In genomic region chr1:95506736-95507404, GRCh38 we compare ENCODE assay signal across 24 cellular contexts.
"Had no signal": no experiment of that assay in that cellular context is flagged by ENCODE, and none has a peak within 500 bp of the region (broad histone marks: within the 10 kb centered on the region; RNA-seq: fewer than 3 reads in every experiment).

No MANE protein-coding gene starts in this region.

- H3K27me3 Mint-ChIP-seq: activated B cell treated with CpG ODN at 0.5 μM for 24 hours; activated CD4-positive, alpha-beta memory T cell treated with anti-CD3 and anti-CD28 coated beads, Interleukin-2, amount 10 ng/mL, durations not matched to agents 7 days and 5 days; activated CD8-positive, alpha-beta memory T cell treated with anti-CD3 and anti-CD28 coated beads, Interleukin-2, amount 10 ng/mL, durations not matched to agents 7 days and 5 days; activated naive CD4-positive, alpha-beta T cell treated with anti-CD3 and anti-CD28 coated beads, Interleukin-2, amount 10 ng/mL, durations not matched to agents 7 days and 5 days had no signal

- H3K4me3 ChIP-seq: coronary artery, esophagus squamous epithelium, gastrocnemius medialis, prostate gland, spleen, testis, uterus had no signal

- H3K9me3 ChIP-seq: esophagus squamous epithelium, gastrocnemius medialis, prostate gland, testis, uterus had no signal

- H3K27me3 ChIP-seq: esophagus squamous epithelium, gastrocnemius medialis, spleen, testis, uterus had no signal

- ATAC-seq: activated CD8-positive, alpha-beta memory T cell treated with anti-CD3 and anti-CD28 coated beads, Interleukin-2, amount 10 ng/mL, durations not matched to agents 7 days and 5 days; gastrocnemius medialis; left ventricle myocardium superior; natural killer cell had no signal

- H3K36me3 ChIP-seq: esophagus squamous epithelium, gastrocnemius medialis, prostate gland, spleen, uterus had no signal

- H3K4me1 Mint-ChIP-seq: activated B cell treated with CpG ODN at 0.5 μM for 24 hours; activated CD4-positive, alpha-beta memory T cell treated with anti-CD3 and anti-CD28 coated beads, Interleukin-2, amount 10 ng/mL, durations not matched to agents 7 days and 5 days; activated CD8-positive, alpha-beta memory T cell treated with anti-CD3 and anti-CD28 coated beads, Interleukin-2, amount 10 ng/mL, durations not matched to agents 7 days and 5 days; activated naive CD4-positive, alpha-beta T cell treated with anti-CD3 and anti-CD28 coated beads, Interleukin-2, amount 10 ng/mL, durations not matched to agents 7 days and 5 days; natural killer cell had no signal

- H3K36me3 Mint-ChIP-seq: activated CD8-positive, alpha-beta memory T cell treated with anti-CD3 and anti-CD28 coated beads, Interleukin-2, amount 10 ng/mL, durations not matched to agents 7 days and 5 days; activated naive CD4-positive, alpha-beta T cell treated with anti-CD3 and anti-CD28 coated beads, Interleukin-2, amount 10 ng/mL, durations not matched to agents 7 days and 5 days had no signal

- H3K27ac ChIP-seq: coronary artery, esophagus squamous epithelium, gastrocnemius medialis, prostate gland, spleen, testis, uterus had no signal

- H3K9me3 Mint-ChIP-seq: activated B cell treated with CpG ODN at 0.5 μM for 24 hours had no signal

- H3K4me1 ChIP-seq: esophagus squamous epithelium, gastrocnemius medialis, prostate gland, spleen, testis, uterus had no signal

- DNase-seq: activated B cell treated with CpG ODN at 0.5 μM for 24 hours; activated CD4-positive, alpha-beta memory T cell treated with anti-CD3 and anti-CD28 coated beads, Interleukin-2, amount 10 ng/mL, durations not matched to agents 7 days and 5 days; activated CD4-positive, alpha-beta T cell treated with anti-CD3 and anti-CD28 coated beads for 4 hours; activated CD8-positive, alpha-beta memory T cell treated with anti-CD3 and anti-CD28 coated beads, Interleukin-2, amount 10 ng/mL, durations not matched to agents 7 days and 5 days; activated effector memory CD4-positive, alpha-beta T cell treated with anti-CD3 and anti-CD28 coated beads, Interleukin-2, amount 50 U/mL, for 16 hours; activated naive CD4-positive, alpha-beta T cell treated with anti-CD3 and anti-CD28 coated beads, Interleukin-2, amount 10 ng/mL, durations not matched to agents 7 days and 5 days; activated T-cell treated with anti-CD3 and anti-CD28 coated beads for 4 hours; amygdala; cerebellar nuclear complex; esophagus squamous epithelium; gastrocnemius medialis; head of caudate nucleus; hypothalamus; left ventricle myocardium superior; midbrain; natural killer cell; spleen; stimulated activated CD4-positive, alpha-beta T cell treated with anti-CD3 and anti-CD28 coated beads, Interleukin-4, amount 100 ng/mL, for 1 hour; stimulated activated naive CD4-positive, alpha-beta T cell; testis; trophoblast cell; uterus had no signal

- H3K27ac Mint-ChIP-seq: activated B cell treated with CpG ODN at 0.5 μM for 24 hours; activated CD4-positive, alpha-beta memory T cell treated with anti-CD3 and anti-CD28 coated beads, Interleukin-2, amount 10 ng/mL, durations not matched to agents 7 days and 5 days; activated CD8-positive, alpha-beta memory T cell treated with anti-CD3 and anti-CD28 coated beads, Interleukin-2, amount 10 ng/mL, durations not matched to agents 7 days and 5 days; activated naive CD4-positive, alpha-beta T cell treated with anti-CD3 and anti-CD28 coated beads, Interleukin-2, amount 10 ng/mL, durations not matched to agents 7 days and 5 days; natural killer cell had no signal

- H3K4me3 Mint-ChIP-seq: activated B cell treated with CpG ODN at 0.5 μM for 24 hours; activated CD4-positive, alpha-beta memory T cell treated with anti-CD3 and anti-CD28 coated beads, Interleukin-2, amount 10 ng/mL, durations not matched to agents 7 days and 5 days; activated CD8-positive, alpha-beta memory T cell treated with anti-CD3 and anti-CD28 coated beads, Interleukin-2, amount 10 ng/mL, durations not matched to agents 7 days and 5 days; activated naive CD4-positive, alpha-beta T cell treated with anti-CD3 and anti-CD28 coated beads, Interleukin-2, amount 10 ng/mL, durations not matched to agents 7 days and 5 days; natural killer cell had no signal
